In the genomic region with DNA sequence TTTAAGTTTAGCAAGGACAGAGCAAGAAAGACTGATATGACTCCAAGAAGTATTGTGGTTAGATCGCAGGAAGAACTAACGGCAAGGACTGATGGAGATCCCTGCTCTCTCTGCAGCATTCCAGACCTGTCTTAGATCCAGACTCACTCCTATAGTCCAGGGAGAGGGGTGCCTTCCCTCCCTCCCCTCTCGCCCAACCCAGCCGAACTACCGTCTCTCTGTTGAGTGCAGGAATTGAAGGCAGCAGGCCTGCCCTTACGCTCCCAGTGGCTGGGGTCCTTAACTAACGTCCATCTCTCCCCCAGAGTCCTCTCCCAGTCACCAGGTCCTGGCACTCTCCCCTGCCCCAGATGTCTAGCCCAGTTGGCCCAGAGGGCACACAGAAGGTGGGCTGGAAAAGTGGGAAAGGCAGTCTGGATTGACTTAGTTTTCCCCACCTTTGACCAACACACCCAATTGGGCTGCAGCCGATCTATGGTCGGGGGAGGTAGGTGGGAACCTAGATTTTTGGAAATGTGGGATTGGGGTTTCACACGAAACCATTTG, we compare ENCODE assay signal across 11 cellular contexts. TPM values are rescaled to one million over a fixed set of nuclear protein-coding genes. Genes with fewer than 3 reads are reported as not detected.
DNase-seq lines count a peak whose midpoint lies in the region; ATAC-seq and TF ChIP-seq lines count a peak whose summit lies in the region.
"Had no signal": no experiment of that assay in that cellular context is flagged by ENCODE, and none has a peak within 500 bp of the region (broad histone marks: within the 10 kb centered on the region; RNA-seq: fewer than 3 reads in every experiment).

No MANE protein-coding gene starts in this region.

- ATAC-seq in GM23338 (no peak; the same call in 2 of the 3 replicates), T-helper 17 cell (no peak)

- no peak overlapping the region for H3K27ac ChIP-seq in GM23338 (ENCODE audit: low read depth)
- peak overlapping the region in 2 of 4 donors; percentile 1 to 87 for H3K27ac ChIP-seq in sigmoid colon
- H3K27ac ChIP-seq: SJSA1 had no signal

- H3K36me3 ChIP-seq in GM23338 (ENCODE audit: insufficient read depth) (no peaks in the 10 kb centered on the region), sigmoid colon (no peaks in the 10 kb centered on the region)
- H3K36me3 ChIP-seq: ascending aorta, heart left ventricle, SJSA1 had no signal

- H3K79me2 ChIP-seq in GM23338 (replicated peaks; ENCODE audit: insufficient read depth) = peaks cover 13% of the 10 kb centered on the region

- H3K4me3 ChIP-seq in GM23338 = peak overlapping the region; percentile 67
- H3K4me3 ChIP-seq in sigmoid colon = peak overlapping the region in 3 of 4 donors; percentile 40 to 55 (median 47)
- no peak overlapping the region for H3K4me3 ChIP-seq in lower leg skin (ENCODE audit: low read depth, poor library complexity, severe bottlenecking)
- H3K4me3 ChIP-seq: SJSA1 had no signal

- H3K27me3 Mint-ChIP-seq in GM23338 (ENCODE audit: insufficient read depth, low read depth, poor library complexity) (peaks cover 31% of the 10 kb centered on the region), T-helper 17 cell (peaks cover 36% of the 10 kb centered on the region), glutamatergic neuron (ENCODE audit: unreplicated experiment) (peaks cover 17% of the 10 kb centered on the region)

- H3K4me1 ChIP-seq in GM23338 (ENCODE audit: insufficient read depth) (peaks cover 44% of the 10 kb centered on the region), sigmoid colon (peaks cover 0 to 48% (median 47%) of the 10 kb centered on the region in 4 donors)

- H2AFZ ChIP-seq in GM23338 = no peak overlapping the region

- H3K27ac Mint-ChIP-seq in GM23338 (no peak overlapping the region), T-helper 17 cell (no peak overlapping the region), glutamatergic neuron (ENCODE audit: unreplicated experiment) (no peak overlapping the region)

- intact Hi-C loops in sigmoid colon (cut with DNase I) = loop anchor here (2.0 to 10.0 kb wide), 2 partner anchors 15 to 191 kb away; partner anchors contain the start of gene PEAR1
- intact Hi-C loops in lower leg skin (cut with DNase I; ENCODE audit: low total_unique reads) = no loop called here

- no peaks in the 10 kb centered on the region for H3K9me3 ChIP-seq in T-helper 17 cell (ENCODE audit: control insufficient read depth, low read length, poor library complexity, severe bottlenecking)
- H3K9me3 ChIP-seq in sigmoid colon = no peaks in the 10 kb centered on the region
- H3K9me3 ChIP-seq: ascending aorta, heart left ventricle, SJSA1 had no signal

- H3K36me3 Mint-ChIP-seq in GM23338 (ENCODE audit: low read depth) (peaks cover 29% of the 10 kb centered on the region), T-helper 17 cell (ENCODE audit: low read depth) (no peaks in the 10 kb centered on the region), glutamatergic neuron (ENCODE audit: unreplicated experiment) (no peaks in the 10 kb centered on the region)

- DNase-seq in GM23338 (ENCODE audit: low spot score) (no peak), T-helper 17 cell (no peak), glutamatergic neuron (no peak), sigmoid colon (no peak), NK-92 (lab: John Stamatoyannopoulos, UW; ENCODE audit: unreplicated experiment) (no peak), lower leg skin (ENCODE audit: low spot score in 2 of 2) (no peak), kidney tubule cell (ENCODE audit: low spot score) (no peak)
- DNase-seq: NCI-H2171 had no signal

- H3K9me3 Mint-ChIP-seq in GM23338 (no peaks in the 10 kb centered on the region; the same call in 2 of the 3 replicates), glutamatergic neuron (ENCODE audit: unreplicated experiment) (no peaks in the 10 kb centered on the region)

- H4K20me1 ChIP-seq in GM23338 (replicated peaks; ENCODE audit: insufficient read depth) = no peaks in the 10 kb centered on the region; the same call in 1 of the 2 replicates

- TF ChIP-seq EP300 in sigmoid colon (IDR thresholded peaks at IDR 0.05) = no peak

- H3K4me1 Mint-ChIP-seq in GM23338 (peaks cover 45% of the 10 kb centered on the region), T-helper 17 cell (peaks cover 18% of the 10 kb centered on the region), glutamatergic neuron (ENCODE audit: low read depth, unreplicated experiment) (peaks cover 20% of the 10 kb centered on the region)

- TF ChIP-seq CTCF in GM23338 (conservative IDR thresholded peaks at IDR 0.05; ENCODE audit: low read depth in 2 of 2) (no peak), glutamatergic neuron (IDR thresholded peaks at IDR 0.05; ENCODE audit: partially characterized antibody, unreplicated experiment) (no peak), sigmoid colon (IDR thresholded peaks at IDR 0.05) (no peak), lower leg skin (IDR thresholded peaks at IDR 0.05) (no peak)

- peak overlapping the region; percentile 83 for H3K4me3 Mint-ChIP-seq in GM23338
- H3K4me3 Mint-ChIP-seq in T-helper 17 cell = peak overlapping the region; percentile 96
- peak overlapping the region; percentile 59 for H3K4me3 Mint-ChIP-seq in glutamatergic neuron (ENCODE audit: unreplicated experiment)

- TF ChIP-seq POLR2A in sigmoid colon (IDR thresholded peaks at IDR 0.05) (no peak), lower leg skin (IDR thresholded peaks at IDR 0.05) (no peak)

- peaks cover 27% of the 10 kb centered on the region for H3K27me3 ChIP-seq in GM23338 (ENCODE audit: insufficient read depth)
- H3K27me3 ChIP-seq in sigmoid colon = peaks cover 0 to 9% (median 0%) of the 10 kb centered on the region in 3 donors
- H3K27me3 ChIP-seq: ascending aorta, SJSA1 had no signal

- peaks cover 25% of the 10 kb centered on the region for H3F3A ChIP-seq in GM23338 (replicated peaks; ENCODE audit: low read depth)

- WGBS in sigmoid colon, 2 donors = 55 to 65% methylated on average over 10 of the region's 10 CpGs
- 44 to 56% methylated on average over 10 of the region's 10 CpGs for WGBS in lower leg skin, 2 donors

- no peaks in the 10 kb centered on the region for H3K9me2 ChIP-seq in GM23338 (ENCODE audit: insufficient read depth)

- peak overlapping the region; percentile 92 for H3K4me2 ChIP-seq in GM23338

TF ChIP-seq in GM23338, 12 proteins besides CTCF, POLR2A, EP300 and RAD21 (continues in another document):
- TF ChIP-seq, protein P1, sequence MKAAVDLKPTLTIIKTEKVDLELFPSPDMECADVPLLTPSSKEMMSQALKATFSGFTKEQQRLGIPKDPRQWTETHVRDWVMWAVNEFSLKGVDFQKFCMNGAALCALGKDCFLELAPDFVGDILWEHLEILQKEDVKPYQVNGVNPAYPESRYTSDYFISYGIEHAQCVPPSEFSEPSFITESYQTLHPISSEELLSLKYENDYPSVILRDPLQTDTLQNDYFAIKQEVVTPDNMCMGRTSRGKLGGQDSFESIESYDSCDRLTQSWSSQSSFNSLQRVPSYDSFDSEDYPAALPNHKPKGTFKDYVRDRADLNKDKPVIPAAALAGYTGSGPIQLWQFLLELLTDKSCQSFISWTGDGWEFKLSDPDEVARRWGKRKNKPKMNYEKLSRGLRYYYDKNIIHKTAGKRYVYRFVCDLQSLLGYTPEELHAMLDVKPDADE (IDR thresholded peaks at IDR 0.05) = no peak
- TF ChIP-seq JUNB (IDR thresholded peaks at IDR 0.05; ENCODE audit: unreplicated experiment) (no peak), ZNF331 (CRISPR knock-in tag; IDR thresholded peaks at IDR 0.05; ENCODE audit: low read depth) (no peak), EZH2 (IDR thresholded peaks at IDR 0.05; ENCODE audit: low read depth, unreplicated experiment) (no peak), NANOG (IDR thresholded peaks at IDR 0.05; ENCODE audit: borderline replicate concordance) (no peak), EZH2phosphoT487 (IDR thresholded peaks at IDR 0.05; ENCODE audit: unreplicated experiment) (no peak)

RNA-seq across cellular contexts. Expression of gene CRABP2, which starts 1.1 kb away (rescaled TPM):
- total RNA-seq in GM23338 (2014; rRNA removed; shearing (Covaris generic)) = 35.1 and 45.9 TPM in 2 replicates
- polyA plus RNA-seq in GM23338 (2016; fragmentation: Nextera tagmentation; extraction: Ambion mirVana) (137 and 138 TPM in 2 replicates), sigmoid colon (1 to 10 TPM in 1 of 3 donors, not detected in 2; 4.9 TPM)
- total RNA-seq in T-helper 17 cell (1 to 10 TPM; 1.5 to 4.5 TPM), glutamatergic neuron (ENCODE audit: unreplicated experiment) (2.4 TPM), sigmoid colon (1 to 10 TPM; 3.1 to 7.8 (median 5.4) TPM), lower leg skin (100 to 1,000 TPM in 1 of 4 donors, 10 to 100 TPM in 3; 67.9 to 103 (median 96.1) TPM)
- total RNA-seq: ascending aorta had no signal

RNA-seq across cellular contexts. Expression of gene METTL25B, which starts 24.0 kb away (rescaled TPM):
- total RNA-seq in GM23338 (2014; rRNA removed; shearing (Covaris generic)) = 12.9 and 18.3 TPM in 2 replicates
- 18.1 and 21.1 TPM in 2 replicates for polyA plus RNA-seq in GM23338 (2016; fragmentation: Nextera tagmentation; extraction: Ambion mirVana)
- total RNA-seq in T-helper 17 cell = 10 to 100 TPM; 13.1 to 21.6 TPM
- total RNA-seq in glutamatergic neuron (ENCODE audit: unreplicated experiment) = 27.1 TPM
- 10 to 100 TPM; 11.8 to 21.6 (median 13.7) TPM for total RNA-seq in sigmoid colon
- polyA plus RNA-seq in sigmoid colon = 10 to 100 TPM; 19.0 to 33.1 (median 22.8) TPM
- 10 to 100 TPM; 20.3 to 39.0 (median 28.2) TPM for total RNA-seq in lower leg skin

RNA-seq across cellular contexts. Expression of gene ISG20L2, which starts 24.3 kb away (rescaled TPM):
- 34.9 and 50.9 TPM in 2 replicates for total RNA-seq in GM23338 (2014; rRNA removed; shearing (Covaris generic))
- polyA plus RNA-seq in GM23338 (2016; fragmentation: Nextera tagmentation; extraction: Ambion mirVana) (22.2 and 23.1 TPM in 2 replicates), sigmoid colon (10 to 100 TPM; 12.0 to 23.4 (median 17.1) TPM)
- total RNA-seq in T-helper 17 cell (10 to 100 TPM; 41.4 to 54.2 TPM), glutamatergic neuron (ENCODE audit: unreplicated experiment) (32.6 TPM), sigmoid colon (10 to 100 TPM; 13.6 to 17.6 (median 16.7) TPM), lower leg skin (10 to 100 TPM; 13.4 to 21.4 (median 16.7) TPM)

RNA-seq across cellular contexts. Expression of gene NES, which starts 27.0 kb away (rescaled TPM):
- total RNA-seq in GM23338 (2014; rRNA removed; shearing (Covaris generic)) = 85.3 and 95.9 TPM in 2 replicates
- polyA plus RNA-seq in GM23338 (2016; fragmentation: Nextera tagmentation; extraction: Ambion mirVana) (25.0 and 27.5 TPM in 2 replicates), sigmoid colon (1 to 10 TPM in 2 of 3 donors, under 1 TPM in 1; 0.60 to 6.9 (median 1.8) TPM)
- total RNA-seq in T-helper 17 cell (not detected), glutamatergic neuron (ENCODE audit: unreplicated experiment) (375 TPM), sigmoid colon (10 to 100 TPM in 2 of 4 donors, 1 to 10 TPM in 2; 7.1 to 21.0 (median 10.4) TPM), lower leg skin (1 to 10 TPM; 2.4 to 8.9 (median 5.0) TPM)

RNA-seq across cellular contexts. Expression of gene MRPL24, which starts 36.6 kb away (rescaled TPM):
- 18.8 and 23.8 TPM in 2 replicates for total RNA-seq in GM23338 (2014; rRNA removed; shearing (Covaris generic))
- polyA plus RNA-seq in GM23338 (2016; fragmentation: Nextera tagmentation; extraction: Ambion mirVana) = 45.7 and 52.4 TPM in 2 replicates
- total RNA-seq in T-helper 17 cell = 10 to 100 TPM; 18.7 to 25.1 TPM
- total RNA-seq in glutamatergic neuron (ENCODE audit: unreplicated experiment) = 25.1 TPM
- total RNA-seq in sigmoid colon = 10 to 100 TPM; 53.0 to 68.5 (median 59.7) TPM
- polyA plus RNA-seq in sigmoid colon = 10 to 100 TPM; 72.7 to 81.1 (median 81.0) TPM
- 10 to 100 TPM; 34.0 to 44.9 (median 41.5) TPM for total RNA-seq in lower leg skin
